In the genomic region with DNA sequence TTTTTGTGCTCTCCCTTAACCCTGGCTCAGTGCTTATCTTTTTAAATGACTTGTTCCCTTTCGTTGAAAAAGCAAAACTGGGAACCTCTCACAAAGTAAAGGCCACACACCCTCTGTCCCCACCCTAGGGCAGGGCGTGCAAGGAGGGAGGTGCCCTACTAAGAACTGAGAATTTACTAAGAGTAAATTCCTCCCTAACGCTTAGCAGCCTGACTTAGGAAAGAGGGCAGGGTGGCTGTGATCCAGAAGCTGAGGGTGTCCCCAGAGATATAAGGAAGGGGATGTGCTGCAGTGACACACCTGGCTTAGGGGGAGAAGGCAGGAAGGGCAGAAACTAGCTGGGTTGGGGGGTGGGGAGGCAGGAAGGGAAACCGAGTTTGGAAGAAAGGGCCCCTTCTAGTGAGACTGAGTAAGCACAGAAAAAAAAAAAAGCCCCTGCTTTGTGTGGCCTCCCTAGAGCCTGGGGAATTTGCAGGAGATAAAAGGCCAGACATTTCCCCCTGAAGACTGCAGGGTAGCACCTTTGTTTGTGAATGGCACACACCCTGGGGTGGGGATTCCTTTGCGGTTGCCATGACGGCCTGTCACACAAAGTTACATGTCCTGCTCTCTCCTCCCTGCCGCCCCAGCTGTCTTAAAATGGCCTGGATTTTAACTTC, we compare ENCODE assay signal across 14 cellular contexts.
DNase-seq lines count a peak whose midpoint lies in the region; ATAC-seq, FAIRE-seq and TF ChIP-seq lines count a peak whose summit lies in the region.
"Had no signal": no experiment of that assay in that cellular context is flagged by ENCODE, and none has a peak within 500 bp of the region (broad histone marks: within the 10 kb centered on the region; RNA-seq: fewer than 3 reads in every experiment).

No MANE protein-coding gene starts in this region.

- H3K27ac Mint-ChIP-seq in WTC11 = peak overlapping the region; percentile 96
- peak overlapping the region; percentile 41 for H3K27ac Mint-ChIP-seq in mesothelial cell of epicardium
- H3K27ac Mint-ChIP-seq: CD8-positive, alpha-beta T cell had no signal

- intact Hi-C loops in kidney (cut with DNase I) = no loop called here

- FAIRE-seq in kidney (lab: Jason Lieb, UNC) = no peak

- H3K4me1 Mint-ChIP-seq in WTC11 (peaks cover 68% of the 10 kb centered on the region), mesothelial cell of epicardium (peaks cover 33% of the 10 kb centered on the region)
- H3K4me1 Mint-ChIP-seq: central memory CD8-positive, alpha-beta T cell had no signal

- no peak overlapping the region for H3K9ac ChIP-seq in kidney (ENCODE audit: low read length in 2 of 2)

- H3K9me3 Mint-ChIP-seq in WTC11 = no peaks in the 10 kb centered on the region
- no peaks in the 10 kb centered on the region for H3K9me3 Mint-ChIP-seq in mesothelial cell of epicardium
- H3K9me3 Mint-ChIP-seq: CD8-positive, alpha-beta T cell had no signal

- no peak overlapping the region for H3K4me3 ChIP-seq in kidney (ENCODE audit: low read length in 2 of 2)

- H3K27me3 Mint-ChIP-seq in WTC11 (ENCODE audit: low read depth) (no peaks in the 10 kb centered on the region), mesothelial cell of epicardium (ENCODE audit: low read depth) (no peaks in the 10 kb centered on the region)
- H3K27me3 Mint-ChIP-seq: central memory CD8-positive, alpha-beta T cell had no signal

- ATAC-seq in HG03432 (IDR thresholded peaks at IDR 0.05; ENCODE audit: unreplicated experiment) (peak; percentile 79), WTC11 (peak; percentile 91), GM19324 (IDR thresholded peaks at IDR 0.05; ENCODE audit: low FRiP score, unreplicated experiment) (no peak)
- ATAC-seq: CD8-positive, alpha-beta T cell had no signal

- DNase-seq in ELF-1 (ENCODE audit: low read depth, low spot score) = peak; percentile 92
- peak; percentile 77 for DNase-seq in WTC11 (ENCODE audit: low spot score)
- DNase-seq in mesothelial cell of epicardium (ENCODE audit: low spot score in 2 of 2, unreplicated experiment in 2 of 2) = no peak
- no peak for DNase-seq in GM13977 (ENCODE audit: low spot score)
- no peak for DNase-seq in kidney
- DNase-seq in activated CD4-positive, alpha-beta T cell treated with anti-CD3 and anti-CD28 coated beads, Interleukin-2, amount 50 U/mL, for 1 hour = no peak
- DNase-seq: CD8-positive, alpha-beta T cell; kidney glomerular epithelial cell; NCI-H774; stimulated activated CD4-positive, alpha-beta T cell treated with anti-CD3 and anti-CD28 coated beads, Interleukin-2, amount 100 ng/mL, for 24 hours had no signal

- H3K36me3 Mint-ChIP-seq in WTC11 (no peaks in the 10 kb centered on the region; the same call in 1 of the 2 replicates), mesothelial cell of epicardium (no peaks in the 10 kb centered on the region)
- H3K36me3 Mint-ChIP-seq: CD8-positive, alpha-beta T cell had no signal

- CTCF ChIA-PET in WTC11 (lab: Charles Lee) = interaction anchor here (0.6 to 1.4 kb wide), 3 partner anchors 10 to 160 kb away, joined by 3 to 4 read pairs (median 4); no protein-coding TSS in a partner anchor

- H3K27ac ChIP-seq in kidney (ENCODE audit: low read depth in 2 of 2, low read length in 2 of 2) = no peak overlapping the region
- H3K27ac ChIP-seq: HL-60 had no signal

- TF ChIP-seq CTCF in WTC11 (IDR thresholded peaks at IDR 0.05) (no peak), mesothelial cell of epicardium (IDR thresholded peaks at IDR 0.05; ENCODE audit: unreplicated experiment) (no peak), GM13977 (IDR thresholded peaks at IDR 0.05; ENCODE audit: extremely low read depth, insufficient read depth, missing control alignments) (no peak), kidney (IDR thresholded peaks at IDR 0.05; ENCODE audit: borderline replicate concordance, extremely low read depth, insufficient read depth) (no peak)

- H3K9me3 ChIP-seq in kidney (ENCODE audit: control insufficient read depth in 1 of 2, low read length in 2 of 2) = no peaks in the 10 kb centered on the region

- H3K4me3 Mint-ChIP-seq in WTC11 = peak overlapping the region; percentile 30
- no peak overlapping the region for H3K4me3 Mint-ChIP-seq in mesothelial cell of epicardium
- H3K4me3 Mint-ChIP-seq: CD8-positive, alpha-beta T cell; central memory CD8-positive, alpha-beta T cell had no signal

- peaks cover 0 to 3% of the 10 kb centered on the region in 2 donors for H3K4me1 ChIP-seq in kidney (ENCODE audit: control insufficient read depth in 1 of 2, insufficient read depth in 1 of 2, low read depth in 1 of 2, low read length in 2 of 2)

- POLR2A ChIA-PET in WTC11 (lab: Charles Lee) = interaction anchor here (0.6 kb wide), 1 partner anchor 10 kb away, joined by 3 read pairs; no protein-coding TSS in a partner anchor

- in situ Hi-C loops in GM13977 (cut with MboI; ENCODE audit: low pct_unique_long_range_greater_than_20kb, low sequenced_read_pairs, unreplicated experiment) = no loop called here

- no peaks in the 10 kb centered on the region for H3K36me3 ChIP-seq in kidney (ENCODE audit: control insufficient read depth in 1 of 2, insufficient read depth in 2 of 2, low read length in 2 of 2)

TF ChIP-seq in WTC11, 78 proteins besides CTCF, POLR2A, EP300 and RAD21 (continues in another document):
- no peak for TF ChIP-seq JAZF1 (CRISPR knock-in tag; IDR thresholded peaks at IDR 0.05)
- no peak for TF ChIP-seq SP1 (CRISPR knock-in tag; conservative IDR thresholded peaks at IDR 0.05)
- no peak for TF ChIP-seq SMAD3 (CRISPR knock-in tag; IDR thresholded peaks at IDR 0.05; ENCODE audit: borderline replicate concordance)
- TF ChIP-seq GTF2I (CRISPR knock-in tag; conservative IDR thresholded peaks at IDR 0.05) = no peak
- TF ChIP-seq ZNF138 (CRISPR knock-in tag; conservative IDR thresholded peaks at IDR 0.05) = no peak
- TF ChIP-seq, protein P1, sequence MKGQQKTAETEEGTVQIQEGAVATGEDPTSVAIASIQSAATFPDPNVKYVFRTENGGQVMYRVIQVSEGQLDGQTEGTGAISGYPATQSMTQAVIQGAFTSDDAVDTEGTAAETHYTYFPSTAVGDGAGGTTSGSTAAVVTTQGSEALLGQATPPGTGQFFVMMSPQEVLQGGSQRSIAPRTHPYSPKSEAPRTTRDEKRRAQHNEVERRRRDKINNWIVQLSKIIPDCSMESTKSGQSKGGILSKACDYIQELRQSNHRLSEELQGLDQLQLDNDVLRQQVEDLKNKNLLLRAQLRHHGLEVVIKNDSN (CRISPR knock-in tag; IDR thresholded peaks at IDR 0.05) = no peak
- TF ChIP-seq ELF4 (CRISPR knock-in tag; IDR thresholded peaks at IDR 0.05; ENCODE audit: low read depth) = no peak
- TF ChIP-seq, protein P2, sequence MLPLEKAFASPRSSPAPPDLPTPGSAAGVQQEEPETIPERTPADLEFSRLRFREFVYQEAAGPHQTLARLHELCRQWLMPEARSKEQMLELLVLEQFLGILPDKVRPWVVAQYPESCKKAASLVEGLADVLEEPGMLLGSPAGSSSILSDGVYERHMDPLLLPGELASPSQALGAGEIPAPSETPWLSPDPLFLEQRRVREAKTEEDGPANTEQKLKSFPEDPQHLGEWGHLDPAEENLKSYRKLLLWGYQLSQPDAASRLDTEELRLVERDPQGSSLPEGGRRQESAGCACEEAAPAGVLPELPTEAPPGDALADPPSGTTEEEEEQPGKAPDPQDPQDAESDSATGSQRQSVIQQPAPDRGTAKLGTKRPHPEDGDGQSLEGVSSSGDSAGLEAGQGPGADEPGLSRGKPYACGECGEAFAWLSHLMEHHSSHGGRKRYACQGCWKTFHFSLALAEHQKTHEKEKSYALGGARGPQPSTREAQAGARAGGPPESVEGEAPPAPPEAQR (CRISPR knock-in tag; IDR thresholded peaks at IDR 0.05) = no peak
- TF ChIP-seq KAT7 (CRISPR knock-in tag; IDR thresholded peaks at IDR 0.05; ENCODE audit: borderline replicate concordance) = no peak
- no peak for TF ChIP-seq SOX15 (CRISPR knock-in tag; IDR thresholded peaks at IDR 0.05)
- TF ChIP-seq MYBL2 (CRISPR knock-in tag; IDR thresholded peaks at IDR 0.05) = no peak
- TF ChIP-seq, protein P3, sequence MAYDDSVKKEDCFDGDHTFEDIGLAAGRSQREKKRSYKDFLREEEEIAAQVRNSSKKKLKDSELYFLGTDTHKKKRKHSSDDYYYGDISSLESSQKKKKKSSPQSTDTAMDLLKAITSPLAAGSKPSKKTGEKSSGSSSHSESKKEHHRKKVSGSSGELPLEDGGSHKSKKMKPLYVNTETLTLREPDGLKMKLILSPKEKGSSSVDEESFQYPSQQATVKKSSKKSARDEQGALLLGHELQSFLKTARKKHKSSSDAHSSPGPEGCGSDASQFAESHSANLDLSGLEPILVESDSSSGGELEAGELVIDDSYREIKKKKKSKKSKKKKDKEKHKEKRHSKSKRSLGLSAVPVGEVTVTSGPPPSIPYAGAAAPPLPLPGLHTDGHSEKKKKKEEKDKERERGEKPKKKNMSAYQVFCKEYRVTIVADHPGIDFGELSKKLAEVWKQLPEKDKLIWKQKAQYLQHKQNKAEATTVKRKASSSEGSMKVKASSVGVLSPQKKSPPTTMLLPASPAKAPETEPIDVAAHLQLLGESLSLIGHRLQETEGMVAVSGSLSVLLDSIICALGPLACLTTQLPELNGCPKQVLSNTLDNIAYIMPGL (CRISPR knock-in tag; IDR thresholded peaks at IDR 0.05) = no peak
- no peak for TF ChIP-seq IRF2 (CRISPR knock-in tag; IDR thresholded peaks at IDR 0.05; ENCODE audit: borderline replicate concordance, low read depth)
- no peak for TF ChIP-seq ZNF416 (CRISPR knock-in tag; IDR thresholded peaks at IDR 0.05)
- TF ChIP-seq, protein P4, sequence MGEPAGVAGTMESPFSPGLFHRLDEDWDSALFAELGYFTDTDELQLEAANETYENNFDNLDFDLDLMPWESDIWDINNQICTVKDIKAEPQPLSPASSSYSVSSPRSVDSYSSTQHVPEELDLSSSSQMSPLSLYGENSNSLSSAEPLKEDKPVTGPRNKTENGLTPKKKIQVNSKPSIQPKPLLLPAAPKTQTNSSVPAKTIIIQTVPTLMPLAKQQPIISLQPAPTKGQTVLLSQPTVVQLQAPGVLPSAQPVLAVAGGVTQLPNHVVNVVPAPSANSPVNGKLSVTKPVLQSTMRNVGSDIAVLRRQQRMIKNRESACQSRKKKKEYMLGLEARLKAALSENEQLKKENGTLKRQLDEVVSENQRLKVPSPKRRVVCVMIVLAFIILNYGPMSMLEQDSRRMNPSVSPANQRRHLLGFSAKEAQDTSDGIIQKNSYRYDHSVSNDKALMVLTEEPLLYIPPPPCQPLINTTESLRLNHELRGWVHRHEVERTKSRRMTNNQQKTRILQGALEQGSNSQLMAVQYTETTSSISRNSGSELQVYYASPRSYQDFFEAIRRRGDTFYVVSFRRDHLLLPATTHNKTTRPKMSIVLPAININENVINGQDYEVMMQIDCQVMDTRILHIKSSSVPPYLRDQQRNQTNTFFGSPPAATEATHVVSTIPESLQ (CRISPR knock-in tag; IDR thresholded peaks at IDR 0.05) = no peak

Comparison
In these comparisons a context has a peak if more than half of its experiments do, and no peak if none do; other contexts are left out.
1. DNase-seq: peak in ELF-1 (single experiment) and WTC11 (single experiment); none in mesothelial cell of epicardium (0 of 2), GM13977 (single experiment), kidney (single experiment) and activated CD4-positive, alpha-beta T cell treated with anti-CD3 and anti-CD28 coated beads, Interleukin-2, amount 50 U/mL, for 1 hour (single experiment).